ENCODE assay signal across 9 cellular contexts in the genomic region with DNA sequence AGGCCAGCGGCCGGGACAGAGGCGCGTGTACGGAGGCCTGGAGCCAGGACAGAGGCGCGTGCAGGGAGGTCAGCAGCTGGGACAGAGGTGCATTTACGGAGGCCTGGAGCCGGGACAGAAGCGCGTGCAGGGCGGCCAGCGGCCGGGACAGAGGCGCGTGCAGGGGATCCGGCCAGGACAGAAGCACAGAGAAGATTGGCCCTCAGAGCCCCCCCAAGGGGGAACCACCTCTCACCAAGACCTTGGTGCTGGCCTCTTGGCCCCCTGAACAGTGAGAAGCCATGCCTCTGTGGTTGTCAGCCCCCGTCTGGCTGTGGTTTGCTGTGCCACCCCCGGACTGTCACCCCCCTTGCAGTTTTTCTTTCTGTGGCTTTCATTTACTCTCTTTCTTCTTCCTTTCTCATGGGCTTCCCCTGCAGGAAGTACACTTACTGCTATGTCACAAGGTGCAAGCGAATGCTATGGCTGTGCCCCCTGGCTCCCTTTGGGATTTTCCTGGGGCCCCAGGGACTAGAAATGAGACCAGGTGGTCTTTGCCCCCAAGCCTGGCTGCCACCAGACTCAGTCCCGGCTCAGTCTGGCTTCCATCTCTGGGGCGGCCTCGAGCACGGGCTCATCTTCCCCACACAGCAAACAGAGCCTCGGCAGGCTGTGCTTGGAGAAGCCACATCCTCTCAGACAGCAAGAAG. TPM values are rescaled to one million over a fixed set of nuclear protein-coding genes. Genes with fewer than 3 reads are reported as not detected.
DNase-seq lines count a peak whose midpoint lies in the region.
"Had no signal": no experiment of that assay in that cellular context is flagged by ENCODE, and none has a peak within 500 bp of the region (broad histone marks: within the 10 kb centered on the region; RNA-seq: fewer than 3 reads in every experiment).

No MANE protein-coding gene starts in this region.

- H3K36me3 Mint-ChIP-seq in activated CD4-positive, alpha-beta T cell treated with anti-CD3 and anti-CD28 coated beads, Interleukin-2, amount 10 ng/mL, durations not matched to agents 24 days and 14 days (ENCODE audit: low read depth), result no peaks in the 10 kb centered on the region
- no peaks in the 10 kb centered on the region for H3K36me3 Mint-ChIP-seq in T-helper 2 cell treated with Interferon-gamma antibody and Interleukin-4, amounts not matched to agents 5 μg/mL and 100 μg/mL, for 36 hours (ENCODE audit: low read depth)
- H3K36me3 Mint-ChIP-seq in stimulated activated naive CD8-positive, alpha-beta T cell treated with anti-CD3 and anti-CD28 coated beads, Interleukin-15, Interleukin-2, amounts not matched to agents 100 ng/mL and 50 ng/mL, for 24 hours (ENCODE audit: low read depth), result no peaks in the 10 kb centered on the region

- peaks cover 29% of the 10 kb centered on the region for H3K27me3 Mint-ChIP-seq in activated CD4-positive, alpha-beta T cell treated with anti-CD3 and anti-CD28 coated beads, Interleukin-2, amount 10 ng/mL, durations not matched to agents 24 days and 14 days
- H3K27me3 Mint-ChIP-seq in T-helper 2 cell treated with Interferon-gamma antibody and Interleukin-4, amounts not matched to agents 5 μg/mL and 100 μg/mL, for 36 hours (ENCODE audit: low read depth), result peaks cover 17% of the 10 kb centered on the region
- H3K27me3 Mint-ChIP-seq in stimulated activated naive CD8-positive, alpha-beta T cell treated with anti-CD3 and anti-CD28 coated beads, Interleukin-15, Interleukin-2, amounts not matched to agents 100 ng/mL and 50 ng/mL, for 24 hours, result peaks cover 19% of the 10 kb centered on the region

- peaks cover 9% of the 10 kb centered on the region for H3K4me1 Mint-ChIP-seq in activated CD4-positive, alpha-beta T cell treated with anti-CD3 and anti-CD28 coated beads, Interleukin-2, amount 10 ng/mL, durations not matched to agents 24 days and 14 days
- peaks cover 5% of the 10 kb centered on the region for H3K4me1 Mint-ChIP-seq in T-helper 2 cell treated with Interferon-gamma antibody and Interleukin-4, amounts not matched to agents 5 μg/mL and 100 μg/mL, for 36 hours (ENCODE audit: low read depth)
- H3K4me1 Mint-ChIP-seq in stimulated activated naive CD8-positive, alpha-beta T cell treated with anti-CD3 and anti-CD28 coated beads, Interleukin-15, Interleukin-2, amounts not matched to agents 100 ng/mL and 50 ng/mL, for 24 hours (ENCODE audit: low read depth), result peaks cover 15% of the 10 kb centered on the region

- H3K4me3 Mint-ChIP-seq in activated CD4-positive, alpha-beta T cell treated with anti-CD3 and anti-CD28 coated beads, Interleukin-2, amount 10 ng/mL, durations not matched to agents 24 days and 14 days, result peak overlapping the region; percentile 64
- H3K4me3 Mint-ChIP-seq in T-helper 2 cell treated with Interferon-gamma antibody and Interleukin-4, amounts not matched to agents 5 μg/mL and 100 μg/mL, for 36 hours, result peak overlapping the region; percentile 64
- H3K4me3 Mint-ChIP-seq in stimulated activated naive CD8-positive, alpha-beta T cell treated with anti-CD3 and anti-CD28 coated beads, Interleukin-15, Interleukin-2, amounts not matched to agents 100 ng/mL and 50 ng/mL, for 24 hours, result no peak overlapping the region

- peak overlapping the region; percentile 59 for H3K27ac Mint-ChIP-seq in activated CD4-positive, alpha-beta T cell treated with anti-CD3 and anti-CD28 coated beads, Interleukin-2, amount 10 ng/mL, durations not matched to agents 24 days and 14 days
- H3K27ac Mint-ChIP-seq in T-helper 2 cell treated with Interferon-gamma antibody and Interleukin-4, amounts not matched to agents 5 μg/mL and 100 μg/mL, for 36 hours, result peak overlapping the region; percentile 29
- H3K27ac Mint-ChIP-seq in stimulated activated naive CD8-positive, alpha-beta T cell treated with anti-CD3 and anti-CD28 coated beads, Interleukin-15, Interleukin-2, amounts not matched to agents 100 ng/mL and 50 ng/mL, for 24 hours, result peak overlapping the region; percentile 54

- intact Hi-C loops in activated CD4-positive, alpha-beta T cell treated with anti-CD3 and anti-CD28 coated beads, Interleukin-2, amount 10 ng/mL, durations not matched to agents 24 days and 14 days (cut with micrococcal nuclease), result no loop called here

- peak; percentile 77 for DNase-seq in activated CD4-positive, alpha-beta T cell treated with anti-CD3 and anti-CD28 coated beads, Interleukin-2, amount 10 ng/mL, durations not matched to agents 24 days and 14 days
- no peak for DNase-seq in activated CD4-positive, alpha-beta T cell treated with anti-CD3 and anti-CD28 coated beads, Interleukin-2, amount 50 U/mL, for 4 hours
- no peak for DNase-seq in T-helper 2 cell treated with Interferon-gamma antibody and Interleukin-4, amounts not matched to agents 5 μg/mL and 100 μg/mL, for 36 hours (ENCODE audit: low spot score)
- peak; percentile 15 for DNase-seq in effector CD8-positive, alpha-beta T cell (lab: John Stamatoyannopoulos, UW)
- no peak for DNase-seq in ACHN
- DNase-seq in cerebellar nuclear complex (lab: John Stamatoyannopoulos, UW), result no peak
- DNase-seq in SIG-M5 treated with dmso at 0.1 percent for 504 hours (lab: John Stamatoyannopoulos, UW; ENCODE audit: unreplicated experiment), result no peak
- DNase-seq: NCI-H82 had no signal

- no peaks in the 10 kb centered on the region for H3K9me3 Mint-ChIP-seq in activated CD4-positive, alpha-beta T cell treated with anti-CD3 and anti-CD28 coated beads, Interleukin-2, amount 10 ng/mL, durations not matched to agents 24 days and 14 days
- no peaks in the 10 kb centered on the region for H3K9me3 Mint-ChIP-seq in T-helper 2 cell treated with Interferon-gamma antibody and Interleukin-4, amounts not matched to agents 5 μg/mL and 100 μg/mL, for 36 hours
- no peaks in the 10 kb centered on the region for H3K9me3 Mint-ChIP-seq in stimulated activated naive CD8-positive, alpha-beta T cell treated with anti-CD3 and anti-CD28 coated beads, Interleukin-15, Interleukin-2, amounts not matched to agents 100 ng/mL and 50 ng/mL, for 24 hours

- in situ Hi-C loops in ACHN (cut with HindIII; ENCODE audit: low pct_ligation_motif_present, low pct_unique_long_range_greater_than_20kb, low sequenced_read_pairs), result no loop called here

RNA-seq across cellular contexts. Expression of a gene that starts 41.1 kb away (rescaled TPM):
- total RNA-seq in activated CD4-positive, alpha-beta T cell treated with anti-CD3 and anti-CD28 coated beads, Interleukin-2, amount 10 ng/mL, durations not matched to agents 24 days and 14 days, result 114 and 121 TPM in 2 replicates

Comparison
In these comparisons a context has a peak if more than half of its experiments do, and no peak if none do; other contexts are left out.
1. DNase-seq: peak in activated CD4-positive, alpha-beta T cell treated with anti-CD3 and anti-CD28 coated beads, Interleukin-2, amount 10 ng/mL, durations not matched to agents 24 days and 14 days (single experiment) and effector CD8-positive, alpha-beta T cell (single experiment); none in activated CD4-positive, alpha-beta T cell treated with anti-CD3 and anti-CD28 coated beads, Interleukin-2, amount 50 U/mL, for 4 hours (0 of 2), T-helper 2 cell treated with Interferon-gamma antibody and Interleukin-4, amounts not matched to agents 5 μg/mL and 100 μg/mL, for 36 hours (single experiment), ACHN (single experiment), cerebellar nuclear complex (0 of 2) and SIG-M5 treated with dmso at 0.1 percent for 504 hours (single experiment).
2. Peak in every context shown above with its lines, with median percentiles within 50 percentile points of each other: H3K27ac Mint-ChIP-seq.